Comparison of ENCODE assay signal across 9 cellular contexts in genomic region chr12:44875417-44875953, GRCh38. TPM values are rescaled to one million over a fixed set of nuclear protein-coding genes. Genes with fewer than 3 reads are reported as not detected.
A peak's percentile ranks its signal among the peaks of the same experiment; 100 is the strongest.
DNase-seq lines count a peak whose midpoint lies in the region; ATAC-seq and TF ChIP-seq lines count a peak whose summit lies in the region.
"Had no signal": no experiment of that assay in that cellular context is flagged by ENCODE, and none has a peak within 500 bp of the region (broad histone marks: within the 10 kb centered on the region; RNA-seq: fewer than 3 reads in every experiment).

No MANE protein-coding gene starts in this region.

- H3K9ac ChIP-seq in trophoblast cell (ENCODE audit: low read length): no peak overlapping the region

- H4K91ac ChIP-seq in trophoblast cell (ENCODE audit: low read depth, low read length): no peak overlapping the region

- H4K8ac ChIP-seq in trophoblast cell (ENCODE audit: low read depth, low read length): no peak overlapping the region

- no peaks in the 10 kb centered on the region for H3K36me3 ChIP-seq in trophoblast cell (ENCODE audit: control insufficient read depth in 1 of 2, insufficient read depth in 2 of 2, low read length in 2 of 2)

- DNase-seq in DMS53 treated with DMSO at 0.1 percent for 48 hours (lab: John Stamatoyannopoulos, UW; ENCODE audit: unreplicated experiment) (peak; percentile 81), HuH-7.5 (ENCODE audit: low spot score) (peak; percentile 32), foreskin keratinocyte (no peak), trophoblast cell (no peak), KG1 (lab: John Stamatoyannopoulos, UW) (no peak), putamen (ENCODE audit: low spot score) (no peak)
- no peak for DNase-seq in activated CD8-positive, alpha-beta memory T cell treated with anti-CD3 and anti-CD28 coated beads, Interleukin-2, amount 10 ng/mL, durations not matched to agents 7 days and 5 days
- no peak for DNase-seq in activated CD4-positive, CD25-positive, alpha-beta regulatory T cell (lab: John Stamatoyannopoulos, UW)

- no peak overlapping the region for H2BK5ac ChIP-seq in trophoblast cell (ENCODE audit: low read depth, low read length, poor library complexity)

- peaks cover 7% of the 10 kb centered on the region for H3K36me3 Mint-ChIP-seq in activated CD8-positive, alpha-beta memory T cell treated with anti-CD3 and anti-CD28 coated beads, Interleukin-2, amount 10 ng/mL, durations not matched to agents 7 days and 5 days

- H3K4me1 ChIP-seq in foreskin keratinocyte (no peaks in the 10 kb centered on the region), trophoblast cell (ENCODE audit: control insufficient read depth in 1 of 2, insufficient read depth in 2 of 2, low read length in 2 of 2) (peaks cover 8 to 11% of the 10 kb centered on the region in 2 experiments)

- H3K27me3 Mint-ChIP-seq in activated CD8-positive, alpha-beta memory T cell treated with anti-CD3 and anti-CD28 coated beads, Interleukin-2, amount 10 ng/mL, durations not matched to agents 7 days and 5 days: peaks cover 21% of the 10 kb centered on the region

- H4K12ac ChIP-seq in trophoblast cell (ENCODE audit: low read depth, low read length): no peak overlapping the region

- H3K4me2 ChIP-seq in trophoblast cell (ENCODE audit: low read length): peak overlapping the region; percentile 96

- no CpG with 5 or more reads among the region's 27 CpGs for WGBS in trophoblast cell (ENCODE audit: extremely low coverage, insufficient coverage, insufficient read length)

- TF ChIP-seq CTCF in foreskin keratinocyte (conservative IDR thresholded peaks at IDR 0.05): no peak

- no peak overlapping the region for H2AFZ ChIP-seq in trophoblast cell (ENCODE audit: insufficient read depth, low read length, poor library complexity)

- H3K79me1 ChIP-seq in trophoblast cell (ENCODE audit: low read length): no peaks in the 10 kb centered on the region

- H3K14ac ChIP-seq in trophoblast cell (ENCODE audit: low read length): no peak overlapping the region

- H3K4me3 ChIP-seq in trophoblast cell (ENCODE audit: low read depth, low read length): no peak overlapping the region

- H3K27me3 ChIP-seq in foreskin keratinocyte (peaks cover 94% of the 10 kb centered on the region), trophoblast cell (ENCODE audit: insufficient read depth, low read length) (peaks cover 15% of the 10 kb centered on the region)

- H3K23ac ChIP-seq in trophoblast cell (ENCODE audit: low read length): no peak overlapping the region

- H3K4me3 Mint-ChIP-seq in activated CD8-positive, alpha-beta memory T cell treated with anti-CD3 and anti-CD28 coated beads, Interleukin-2, amount 10 ng/mL, durations not matched to agents 7 days and 5 days: peak overlapping the region; percentile 90

- H2BK120ac ChIP-seq in trophoblast cell (ENCODE audit: insufficient read depth, low read length, poor library complexity): no peak overlapping the region

- H3K27ac ChIP-seq in foreskin keratinocyte (no peak overlapping the region), trophoblast cell (ENCODE audit: low read depth, low read length) (no peak overlapping the region)

- peaks cover 38% of the 10 kb centered on the region for H3K4me1 Mint-ChIP-seq in activated CD8-positive, alpha-beta memory T cell treated with anti-CD3 and anti-CD28 coated beads, Interleukin-2, amount 10 ng/mL, durations not matched to agents 7 days and 5 days

- H3K9me3 ChIP-seq in trophoblast cell (ENCODE audit: insufficient read depth, low read depth, low read length): no peaks in the 10 kb centered on the region

- H2AK5ac ChIP-seq in trophoblast cell (ENCODE audit: low read length): no peak overlapping the region

- H3K79me2 ChIP-seq in trophoblast cell (ENCODE audit: control insufficient read depth, insufficient read depth, low read length, poor library complexity): no peaks in the 10 kb centered on the region

- no peak overlapping the region for H3K4ac ChIP-seq in trophoblast cell (ENCODE audit: low read depth, low read length)

- H3K9me3 Mint-ChIP-seq in activated CD8-positive, alpha-beta memory T cell treated with anti-CD3 and anti-CD28 coated beads, Interleukin-2, amount 10 ng/mL, durations not matched to agents 7 days and 5 days (ENCODE audit: low read depth): peaks cover 4% of the 10 kb centered on the region

- CTCF ChIA-PET in activated CD8-positive, alpha-beta memory T cell treated with anti-CD3 and anti-CD28 coated beads, Interleukin-2, amount 10 ng/mL, durations not matched to agents 7 days and 5 days (lab: Charles Lee): interaction anchor here (0.7 to 9.2 kb wide), 17 partner anchors 10 to 860 kb away, joined by 3 to 161 read pairs (median 6); no protein-coding TSS in a partner anchor

- ATAC-seq in activated CD8-positive, alpha-beta memory T cell treated with anti-CD3 and anti-CD28 coated beads, Interleukin-2, amount 10 ng/mL, durations not matched to agents 7 days and 5 days: peak; percentile 14
- ATAC-seq in foreskin keratinocyte: peak; percentile 13

- H2BK12ac ChIP-seq in trophoblast cell (ENCODE audit: low read length): no peak overlapping the region

- peak overlapping the region; percentile 75 for H3K27ac Mint-ChIP-seq in activated CD8-positive, alpha-beta memory T cell treated with anti-CD3 and anti-CD28 coated beads, Interleukin-2, amount 10 ng/mL, durations not matched to agents 7 days and 5 days

- no peak overlapping the region for H3K18ac ChIP-seq in trophoblast cell (ENCODE audit: low read length)

RNA-seq across cellular contexts. Expression of gene NELL2, which starts 0.6 kb away (rescaled TPM):
- 10 to 100 TPM; 22.7 to 76.9 TPM for total RNA-seq in activated CD8-positive, alpha-beta memory T cell treated with anti-CD3 and anti-CD28 coated beads, Interleukin-2, amount 10 ng/mL, durations not matched to agents 7 days and 5 days
- total RNA-seq in foreskin keratinocyte: 0.07 TPM in 1 of 2 replicates, not detected in the other
- not detected in 2 replicates for polyA plus RNA-seq in foreskin keratinocyte
- 0.10 and 0.14 TPM in 2 replicates for polyA plus RNA-seq in trophoblast cell (2013)
- total RNA-seq: lung microvascular endothelial cell had no signal

Comparison
In these comparisons a context has a peak if more than half of its experiments do, and no peak if none do; other contexts are left out.
1. DNase-seq: peak in DMS53 treated with DMSO at 0.1 percent for 48 hours (single experiment) and HuH-7.5 (single experiment); none in activated CD8-positive, alpha-beta memory T cell treated with anti-CD3 and anti-CD28 coated beads, Interleukin-2, amount 10 ng/mL, durations not matched to agents 7 days and 5 days (single experiment), foreskin keratinocyte (0 of 2), trophoblast cell (0 of 2), KG1 (single experiment), activated CD4-positive, CD25-positive, alpha-beta regulatory T cell (0 of 4) and putamen (single experiment).
2. RNA of gene NELL2, which starts 0.6 kb away (total RNA-seq): 22.7 to 76.9 TPM in activated CD8-positive, alpha-beta memory T cell treated with anti-CD3 and anti-CD28 coated beads, Interleukin-2, amount 10 ng/mL, durations not matched to agents 7 days and 5 days; 0.07 TPM in foreskin keratinocyte; every median in the first group is over 10 times any median in the second.